In genomic region chr3:98003306-98003969, GRCh38 we compare ENCODE assay signal across 1 cellular context.
TF ChIP-seq lines count a peak whose summit lies in the region.

No MANE protein-coding gene starts in this region.

TF ChIP-seq in GM12878, 131 proteins besides CTCF, POLR2A, EP300 and RAD21 (continued from another document):
- no peak for TF ChIP-seq IRF5 (IDR thresholded peaks at IDR 0.05; ENCODE audit: borderline replicate concordance)
- TF ChIP-seq MTA3 (IDR thresholded peaks at IDR 0.05; ENCODE audit: borderline replicate concordance, low read length), result no peak
- TF ChIP-seq NFIC (IDR thresholded peaks at IDR 0.05; ENCODE audit: low read depth, low read length), result 0 out of 2 replicates have a peak, but pooled peaks have one; percentile 30
- TF ChIP-seq NR2C1 (IDR thresholded peaks at IDR 0.05), result no peak
- TF ChIP-seq ZNF384 (IDR thresholded peaks at IDR 0.05; ENCODE audit: borderline replicate concordance, low read depth, low read length), result peak; percentile 77; the same call in 1 of the 2 replicates
- TF ChIP-seq YY1 (IDR thresholded peaks at IDR 0.05; ENCODE audit: low read depth, low read length), result peak; percentile 45; the same call in 1 of the 2 replicates
